2 cellular contexts compared by ENCODE assay signal in the genomic region with DNA sequence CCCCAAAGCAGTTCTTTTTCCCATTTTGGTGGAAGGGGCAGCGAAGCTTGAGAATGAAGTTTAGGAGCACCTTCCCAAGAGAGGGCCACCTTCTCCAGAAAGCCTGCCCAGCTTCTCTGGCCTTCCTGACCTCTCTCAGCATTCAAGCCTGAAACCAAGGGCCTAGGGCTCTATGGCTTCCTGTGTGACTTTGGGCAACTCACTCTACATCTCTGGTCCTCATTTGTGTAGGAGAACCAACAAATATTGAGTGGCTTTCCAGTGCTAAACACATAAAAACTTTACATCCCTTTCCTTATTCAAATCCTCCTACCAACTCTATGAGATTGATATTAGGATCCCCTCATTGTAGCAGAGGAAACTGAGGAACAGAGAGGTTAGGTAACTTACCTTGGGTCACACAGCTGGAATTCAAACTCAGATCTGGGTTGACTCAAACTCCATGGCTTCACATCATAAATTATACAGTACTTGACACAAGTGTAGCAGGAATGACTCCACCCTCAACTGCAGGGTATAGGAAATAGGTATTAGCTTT.
A peak's percentile ranks its signal among the peaks of the same experiment; 100 is the strongest.
TF ChIP-seq lines count a peak whose summit lies in the region.

No MANE protein-coding gene starts in this region.

TF ChIP-seq in HEK293, 187 proteins besides CTCF, POLR2A, EP300 and RAD21:
- TF ChIP-seq ZNF16 (tag by site-specific recombination; IDR thresholded peaks at IDR 0.05; ENCODE audit: low read depth) (no peak), ZFP3 (tag by site-specific recombination; IDR thresholded peaks at IDR 0.05; ENCODE audit: low read depth) (no peak), ZNF777 (tag by site-specific recombination; IDR thresholded peaks at IDR 0.05; ENCODE audit: borderline replicate concordance) (no peak), SCRT2 (tag by site-specific recombination; IDR thresholded peaks at IDR 0.05) (no peak), ZNF624 (tag by site-specific recombination; IDR thresholded peaks at IDR 0.05) (no peak), ZNF768 (tag by site-specific recombination; IDR thresholded peaks at IDR 0.05) (peak; percentile 99)
- TF ChIP-seq, protein P1, sequence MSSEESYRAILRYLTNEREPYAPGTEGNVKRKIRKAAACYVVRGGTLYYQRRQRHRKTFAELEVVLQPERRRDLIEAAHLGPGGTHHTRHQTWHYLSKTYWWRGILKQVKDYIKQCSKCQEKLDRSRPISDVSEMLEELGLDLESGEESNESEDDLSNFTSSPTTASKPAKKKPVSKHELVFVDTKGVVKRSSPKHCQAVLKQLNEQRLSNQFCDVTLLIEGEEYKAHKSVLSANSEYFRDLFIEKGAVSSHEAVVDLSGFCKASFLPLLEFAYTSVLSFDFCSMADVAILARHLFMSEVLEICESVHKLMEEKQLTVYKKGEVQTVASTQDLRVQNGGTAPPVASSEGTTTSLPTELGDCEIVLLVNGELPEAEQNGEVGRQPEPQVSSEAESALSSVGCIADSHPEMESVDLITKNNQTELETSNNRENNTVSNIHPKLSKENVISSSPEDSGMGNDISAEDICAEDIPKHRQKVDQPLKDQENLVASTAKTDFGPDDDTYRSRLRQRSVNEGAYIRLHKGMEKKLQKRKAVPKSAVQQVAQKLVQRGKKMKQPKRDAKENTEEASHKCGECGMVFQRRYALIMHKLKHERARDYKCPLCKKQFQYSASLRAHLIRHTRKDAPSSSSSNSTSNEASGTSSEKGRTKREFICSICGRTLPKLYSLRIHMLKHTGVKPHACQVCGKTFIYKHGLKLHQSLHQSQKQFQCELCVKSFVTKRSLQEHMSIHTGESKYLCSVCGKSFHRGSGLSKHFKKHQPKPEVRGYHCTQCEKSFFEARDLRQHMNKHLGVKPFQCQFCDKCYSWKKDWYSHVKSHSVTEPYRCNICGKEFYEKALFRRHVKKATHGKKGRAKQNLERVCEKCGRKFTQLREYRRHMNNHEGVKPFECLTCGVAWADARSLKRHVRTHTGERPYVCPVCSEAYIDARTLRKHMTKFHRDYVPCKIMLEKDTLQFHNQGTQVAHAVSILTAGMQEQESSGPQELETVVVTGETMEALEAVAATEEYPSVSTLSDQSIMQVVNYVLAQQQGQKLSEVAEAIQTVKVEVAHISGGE (tag by site-specific recombination; conservative IDR thresholded peaks at IDR 0.05; ENCODE audit: low read depth), result no peak
TF ChIP-seq in HEK293: peak in this region for 1.

TF ChIP-seq in K562, 482 proteins besides CTCF, POLR2A, EP300 and RAD21:
- TF ChIP-seq ESRRB (CRISPR knock-in tag; IDR thresholded peaks at IDR 0.05; ENCODE audit: borderline replicate concordance), result no peak
- TF ChIP-seq KDM1A (IDR thresholded peaks at IDR 0.05), result peak; percentile 84 to 91
- TF ChIP-seq HDGF (IDR thresholded peaks at IDR 0.05), result peak; percentile 70; the same call in 1 of the 2 replicates
- TF ChIP-seq RCOR1 (IDR thresholded peaks at IDR 0.05; ENCODE audit: borderline replicate concordance in 1 of 2, low read depth in 2 of 2, low read length in 2 of 2), result peak; percentile 21 to 31; a peak in 1 of 4 replicates
- TF ChIP-seq, protein P2, sequence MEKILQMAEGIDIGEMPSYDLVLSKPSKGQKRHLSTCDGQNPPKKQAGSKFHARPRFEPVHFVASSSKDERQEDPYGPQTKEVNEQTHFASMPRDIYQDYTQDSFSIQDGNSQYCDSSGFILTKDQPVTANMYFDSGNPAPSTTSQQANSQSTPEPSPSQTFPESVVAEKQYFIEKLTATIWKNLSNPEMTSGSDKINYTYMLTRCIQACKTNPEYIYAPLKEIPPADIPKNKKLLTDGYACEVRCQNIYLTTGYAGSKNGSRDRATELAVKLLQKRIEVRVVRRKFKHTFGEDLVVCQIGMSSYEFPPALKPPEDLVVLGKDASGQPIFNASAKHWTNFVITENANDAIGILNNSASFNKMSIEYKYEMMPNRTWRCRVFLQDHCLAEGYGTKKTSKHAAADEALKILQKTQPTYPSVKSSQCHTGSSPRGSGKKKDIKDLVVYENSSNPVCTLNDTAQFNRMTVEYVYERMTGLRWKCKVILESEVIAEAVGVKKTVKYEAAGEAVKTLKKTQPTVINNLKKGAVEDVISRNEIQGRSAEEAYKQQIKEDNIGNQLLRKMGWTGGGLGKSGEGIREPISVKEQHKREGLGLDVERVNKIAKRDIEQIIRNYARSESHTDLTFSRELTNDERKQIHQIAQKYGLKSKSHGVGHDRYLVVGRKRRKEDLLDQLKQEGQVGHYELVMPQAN (IDR thresholded peaks at IDR 0.05; ENCODE audit: borderline replicate concordance), result peak; percentile 37; the same call in 1 of the 2 replicates
- TF ChIP-seq PTBP1 (IDR thresholded peaks at IDR 0.05; ENCODE audit: low read depth, low read length), result peak; percentile 70; the same call in 1 of the 2 replicates
- no peak for TF ChIP-seq JUND (IDR thresholded peaks at IDR 0.05; ENCODE audit: borderline replicate concordance, low read depth, low read length)
- peak; percentile 17; the same call in 1 of the 3 replicates for TF ChIP-seq JUND (tag; IDR thresholded peaks at IDR 0.05; ENCODE audit: borderline replicate concordance, low read depth, low read length)
- no peak for TF ChIP-seq SPI1 (IDR thresholded peaks at IDR 0.05; ENCODE audit: borderline replicate concordance, low read depth, low read length)
- TF ChIP-seq ATF1 (CRISPR knock-in tag; IDR thresholded peaks at IDR 0.05), result no peak
- peak; percentile 15; the same call in 1 of the 2 replicates for TF ChIP-seq ATF1 (tag; IDR thresholded peaks at IDR 0.05)
- TF ChIP-seq FOXM1 (IDR thresholded peaks at IDR 0.05; ENCODE audit: low read depth), result peak; percentile 75
- no peak for TF ChIP-seq FOXM1 (CRISPR knock-in tag; IDR thresholded peaks at IDR 0.05; ENCODE audit: low read depth)
- TF ChIP-seq CCAR2 (IDR thresholded peaks at IDR 0.05; ENCODE audit: low read depth, low read length), result no peak
- TF ChIP-seq JUN (IDR thresholded peaks at IDR 0.05; ENCODE audit: borderline replicate concordance, low read depth, low read length), result no peak
- no peak for TF ChIP-seq JUN (CRISPR knock-in tag; IDR thresholded peaks at IDR 0.05; ENCODE audit: borderline replicate concordance)
- peak; percentile 99 for TF ChIP-seq RBM25 (IDR thresholded peaks at IDR 0.05; ENCODE audit: low read depth, low read length, severe bottlenecking)
- TF ChIP-seq MEIS2 (IDR thresholded peaks at IDR 0.05; ENCODE audit: partially characterized antibody), result peak; percentile 36
- no peak for TF ChIP-seq ZNF431 (CRISPR knock-in tag; IDR thresholded peaks at IDR 0.05)
- TF ChIP-seq, protein P3, sequence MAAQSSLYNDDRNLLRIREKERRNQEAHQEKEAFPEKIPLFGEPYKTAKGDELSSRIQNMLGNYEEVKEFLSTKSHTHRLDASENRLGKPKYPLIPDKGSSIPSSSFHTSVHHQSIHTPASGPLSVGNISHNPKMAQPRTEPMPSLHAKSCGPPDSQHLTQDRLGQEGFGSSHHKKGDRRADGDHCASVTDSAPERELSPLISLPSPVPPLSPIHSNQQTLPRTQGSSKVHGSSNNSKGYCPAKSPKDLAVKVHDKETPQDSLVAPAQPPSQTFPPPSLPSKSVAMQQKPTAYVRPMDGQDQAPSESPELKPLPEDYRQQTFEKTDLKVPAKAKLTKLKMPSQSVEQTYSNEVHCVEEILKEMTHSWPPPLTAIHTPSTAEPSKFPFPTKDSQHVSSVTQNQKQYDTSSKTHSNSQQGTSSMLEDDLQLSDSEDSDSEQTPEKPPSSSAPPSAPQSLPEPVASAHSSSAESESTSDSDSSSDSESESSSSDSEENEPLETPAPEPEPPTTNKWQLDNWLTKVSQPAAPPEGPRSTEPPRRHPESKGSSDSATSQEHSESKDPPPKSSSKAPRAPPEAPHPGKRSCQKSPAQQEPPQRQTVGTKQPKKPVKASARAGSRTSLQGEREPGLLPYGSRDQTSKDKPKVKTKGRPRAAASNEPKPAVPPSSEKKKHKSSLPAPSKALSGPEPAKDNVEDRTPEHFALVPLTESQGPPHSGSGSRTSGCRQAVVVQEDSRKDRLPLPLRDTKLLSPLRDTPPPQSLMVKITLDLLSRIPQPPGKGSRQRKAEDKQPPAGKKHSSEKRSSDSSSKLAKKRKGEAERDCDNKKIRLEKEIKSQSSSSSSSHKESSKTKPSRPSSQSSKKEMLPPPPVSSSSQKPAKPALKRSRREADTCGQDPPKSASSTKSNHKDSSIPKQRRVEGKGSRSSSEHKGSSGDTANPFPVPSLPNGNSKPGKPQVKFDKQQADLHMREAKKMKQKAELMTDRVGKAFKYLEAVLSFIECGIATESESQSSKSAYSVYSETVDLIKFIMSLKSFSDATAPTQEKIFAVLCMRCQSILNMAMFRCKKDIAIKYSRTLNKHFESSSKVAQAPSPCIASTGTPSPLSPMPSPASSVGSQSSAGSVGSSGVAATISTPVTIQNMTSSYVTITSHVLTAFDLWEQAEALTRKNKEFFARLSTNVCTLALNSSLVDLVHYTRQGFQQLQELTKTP (IDR thresholded peaks at IDR 0.05; ENCODE audit: low read depth in 1 of 2, partially characterized antibody in 2 of 2), result peak in 1 of 2 experiments; percentile 90
- TF ChIP-seq, protein P4, sequence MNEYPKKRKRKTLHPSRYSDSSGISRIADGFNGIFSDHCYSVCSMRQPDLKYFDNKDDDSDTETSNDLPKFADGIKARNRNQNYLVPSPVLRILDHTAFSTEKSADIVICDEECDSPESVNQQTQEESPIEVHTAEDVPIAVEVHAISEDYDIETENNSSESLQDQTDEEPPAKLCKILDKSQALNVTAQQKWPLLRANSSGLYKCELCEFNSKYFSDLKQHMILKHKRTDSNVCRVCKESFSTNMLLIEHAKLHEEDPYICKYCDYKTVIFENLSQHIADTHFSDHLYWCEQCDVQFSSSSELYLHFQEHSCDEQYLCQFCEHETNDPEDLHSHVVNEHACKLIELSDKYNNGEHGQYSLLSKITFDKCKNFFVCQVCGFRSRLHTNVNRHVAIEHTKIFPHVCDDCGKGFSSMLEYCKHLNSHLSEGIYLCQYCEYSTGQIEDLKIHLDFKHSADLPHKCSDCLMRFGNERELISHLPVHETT (CRISPR knock-in tag; conservative IDR thresholded peaks at IDR 0.05 in 1 of 2, IDR thresholded peaks at IDR 0.05 in 1 of 2), result no peak
- no peak for TF ChIP-seq SMARCB1 (IDR thresholded peaks at IDR 0.05; ENCODE audit: insufficient read length, low read depth)
- TF ChIP-seq DMBX1 (CRISPR knock-in tag; IDR thresholded peaks at IDR 0.05; ENCODE audit: borderline replicate concordance), result 0 out of 2 replicates have a peak, but pooled peaks have one; percentile 24
- TF ChIP-seq HDAC1 (IDR thresholded peaks at IDR 0.05), result peak in 1 of 2 experiments; percentile 53; a peak in 1 of 4 replicates
- TF ChIP-seq NFIC (IDR thresholded peaks at IDR 0.05), result peak; percentile 6; the same call in 1 of the 2 replicates
- TF ChIP-seq MTA1 (IDR thresholded peaks at IDR 0.05; ENCODE audit: borderline replicate concordance), result 0 out of 2 replicates have a peak, but pooled peaks have one; percentile 52
- peak; percentile 72; the same call in 1 of the 2 replicates for TF ChIP-seq ESRRA (IDR thresholded peaks at IDR 0.05; ENCODE audit: borderline replicate concordance, low read depth)
- peak; percentile 99 for TF ChIP-seq BCOR (IDR thresholded peaks at IDR 0.05)
- TF ChIP-seq, protein P5, sequence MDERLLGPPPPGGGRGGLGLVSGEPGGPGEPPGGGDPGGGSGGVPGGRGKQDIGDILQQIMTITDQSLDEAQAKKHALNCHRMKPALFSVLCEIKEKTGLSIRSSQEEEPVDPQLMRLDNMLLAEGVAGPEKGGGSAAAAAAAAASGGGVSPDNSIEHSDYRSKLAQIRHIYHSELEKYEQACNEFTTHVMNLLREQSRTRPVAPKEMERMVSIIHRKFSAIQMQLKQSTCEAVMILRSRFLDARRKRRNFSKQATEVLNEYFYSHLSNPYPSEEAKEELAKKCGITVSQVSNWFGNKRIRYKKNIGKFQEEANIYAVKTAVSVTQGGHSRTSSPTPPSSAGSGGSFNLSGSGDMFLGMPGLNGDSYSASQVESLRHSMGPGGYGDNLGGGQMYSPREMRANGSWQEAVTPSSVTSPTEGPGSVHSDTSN (CRISPR knock-in tag; IDR thresholded peaks at IDR 0.05; ENCODE audit: low read depth), result no peak
- TF ChIP-seq, protein P5 (tag; conservative IDR thresholded peaks at IDR 0.05; ENCODE audit: low read depth), result peak; percentile 41; the same call in 1 of the 2 replicates
- TF ChIP-seq NCOA1 (IDR thresholded peaks at IDR 0.05; ENCODE audit: low read depth), result no peak
- TF ChIP-seq HDAC2 (IDR thresholded peaks at IDR 0.05), result peak; percentile 93
- peak; percentile 54 for TF ChIP-seq DACH1 (IDR thresholded peaks at IDR 0.05; ENCODE audit: partially characterized antibody)
- TF ChIP-seq BRD9 (IDR thresholded peaks at IDR 0.05; ENCODE audit: low read depth, partially characterized antibody), result peak; percentile 100
- TF ChIP-seq, protein P6, sequence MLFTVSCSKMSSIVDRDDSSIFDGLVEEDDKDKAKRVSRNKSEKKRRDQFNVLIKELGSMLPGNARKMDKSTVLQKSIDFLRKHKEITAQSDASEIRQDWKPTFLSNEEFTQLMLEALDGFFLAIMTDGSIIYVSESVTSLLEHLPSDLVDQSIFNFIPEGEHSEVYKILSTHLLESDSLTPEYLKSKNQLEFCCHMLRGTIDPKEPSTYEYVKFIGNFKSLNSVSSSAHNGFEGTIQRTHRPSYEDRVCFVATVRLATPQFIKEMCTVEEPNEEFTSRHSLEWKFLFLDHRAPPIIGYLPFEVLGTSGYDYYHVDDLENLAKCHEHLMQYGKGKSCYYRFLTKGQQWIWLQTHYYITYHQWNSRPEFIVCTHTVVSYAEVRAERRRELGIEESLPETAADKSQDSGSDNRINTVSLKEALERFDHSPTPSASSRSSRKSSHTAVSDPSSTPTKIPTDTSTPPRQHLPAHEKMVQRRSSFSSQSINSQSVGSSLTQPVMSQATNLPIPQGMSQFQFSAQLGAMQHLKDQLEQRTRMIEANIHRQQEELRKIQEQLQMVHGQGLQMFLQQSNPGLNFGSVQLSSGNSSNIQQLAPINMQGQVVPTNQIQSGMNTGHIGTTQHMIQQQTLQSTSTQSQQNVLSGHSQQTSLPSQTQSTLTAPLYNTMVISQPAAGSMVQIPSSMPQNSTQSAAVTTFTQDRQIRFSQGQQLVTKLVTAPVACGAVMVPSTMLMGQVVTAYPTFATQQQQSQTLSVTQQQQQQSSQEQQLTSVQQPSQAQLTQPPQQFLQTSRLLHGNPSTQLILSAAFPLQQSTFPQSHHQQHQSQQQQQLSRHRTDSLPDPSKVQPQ (CRISPR knock-in tag; IDR thresholded peaks at IDR 0.05; ENCODE audit: borderline replicate concordance), result no peak
- TF ChIP-seq ADNP (tag; IDR thresholded peaks at IDR 0.05), result peak; percentile 92
- TF ChIP-seq PHF20 (IDR thresholded peaks at IDR 0.05; ENCODE audit: partially characterized antibody), result peak; percentile 30
- TF ChIP-seq SMARCA5 (IDR thresholded peaks at IDR 0.05), result peak; percentile 100
